19 cellular contexts compared by ENCODE assay signal in genomic region chr13:100710176-100710575, GRCh38.
"Had no signal": no experiment of that assay in that cellular context is flagged by ENCODE, and none has a peak within 500 bp of the region (broad histone marks: within the 10 kb centered on the region; RNA-seq: fewer than 3 reads in every experiment).

No MANE protein-coding gene starts in this region.

- H3K36me3 Mint-ChIP-seq: activated naive CD8-positive, alpha-beta T cell treated with anti-CD3 and anti-CD28 coated beads, Interleukin-2, amount 10 ng/mL, durations not matched to agents 7 days and 5 days; natural killer cell had no signal

- DNase-seq: activated B cell treated with CpG ODN at 0.5 μM for 24 hours; activated CD4-positive, alpha-beta T cell treated with anti-CD3 and anti-CD28 coated beads for 36 hours; activated CD4-positive, alpha-beta T cell treated with anti-CD3 and anti-CD28 coated beads, Interleukin-2, amount 50 U/mL, for 4 hours; activated CD8-positive, alpha-beta memory T cell treated with anti-CD3 and anti-CD28 coated beads, Interleukin-2, amount 50 U/mL, for 48 hours; activated naive CD4-positive, alpha-beta T cell treated with Interleukin-2 at 50 U/mL for 16 hours; activated naive CD8-positive, alpha-beta T cell treated with anti-CD3 and anti-CD28 coated beads, Interleukin-2, amount 10 ng/mL, durations not matched to agents 7 days and 5 days; activated T-cell treated with anti-CD3 and anti-CD28 coated beads, Interleukin-2, amount 50 U/mL, for 4 hours; amniotic stem cell; cerebellar nuclear complex; esophagus squamous epithelium; heart left ventricle; midbrain; natural killer cell; retina; stimulated activated CD4-positive, alpha-beta T cell treated with anti-CD3 and anti-CD28 coated beads, Interleukin-4, amount 100 ng/mL, for 24 hours; stimulated activated naive CD4-positive, alpha-beta T cell treated with Interleukin-2 at 50 U/mL for 16 hours; T1000; upper lobe of left lung had no signal

- H3K4me1 Mint-ChIP-seq: activated CD4-positive, alpha-beta T cell treated with anti-CD3 and anti-CD28 coated beads for 36 hours; activated naive CD8-positive, alpha-beta T cell treated with anti-CD3 and anti-CD28 coated beads, Interleukin-2, amount 10 ng/mL, durations not matched to agents 7 days and 5 days; natural killer cell had no signal

- H3K27ac Mint-ChIP-seq: activated B cell treated with CpG ODN at 0.5 μM for 24 hours; activated CD4-positive, alpha-beta T cell treated with anti-CD3 and anti-CD28 coated beads for 36 hours; activated naive CD8-positive, alpha-beta T cell treated with anti-CD3 and anti-CD28 coated beads, Interleukin-2, amount 10 ng/mL, durations not matched to agents 7 days and 5 days; activated T-helper 2 cell treated with anti-CD3 and anti-CD28 coated beads, Interferon-gamma antibody, Interleukin-2, Interleukin-4, amounts not matched to agents 10 μg/mL and 5 μg/mL and 100 μg/mL, durations not matched to agents 14 hours and 24 hours and 36 hours; natural killer cell had no signal

- H3K9me3 Mint-ChIP-seq: activated B cell treated with CpG ODN at 0.5 μM for 24 hours; activated naive CD8-positive, alpha-beta T cell treated with anti-CD3 and anti-CD28 coated beads, Interleukin-2, amount 10 ng/mL, durations not matched to agents 7 days and 5 days; activated T-cell treated with anti-CD3 and anti-CD28 coated beads, Interleukin-2, amount 50 U/mL, for 4 hours; activated T-helper 2 cell treated with anti-CD3 and anti-CD28 coated beads, Interferon-gamma antibody, Interleukin-2, Interleukin-4, amounts not matched to agents 10 μg/mL and 5 μg/mL and 100 μg/mL, durations not matched to agents 14 hours and 24 hours and 36 hours; natural killer cell had no signal

- H3K4me3 Mint-ChIP-seq: activated B cell treated with CpG ODN at 0.5 μM for 24 hours; activated CD4-positive, alpha-beta T cell treated with anti-CD3 and anti-CD28 coated beads for 36 hours; activated naive CD8-positive, alpha-beta T cell treated with anti-CD3 and anti-CD28 coated beads, Interleukin-2, amount 10 ng/mL, durations not matched to agents 7 days and 5 days; activated T-cell treated with anti-CD3 and anti-CD28 coated beads, Interleukin-2, amount 50 U/mL, for 4 hours; natural killer cell had no signal

- H3K27me3 Mint-ChIP-seq: activated B cell treated with CpG ODN at 0.5 μM for 24 hours; activated CD4-positive, alpha-beta T cell treated with anti-CD3 and anti-CD28 coated beads for 36 hours had no signal
